27 cellular contexts compared by ENCODE assay signal in the genomic region with DNA sequence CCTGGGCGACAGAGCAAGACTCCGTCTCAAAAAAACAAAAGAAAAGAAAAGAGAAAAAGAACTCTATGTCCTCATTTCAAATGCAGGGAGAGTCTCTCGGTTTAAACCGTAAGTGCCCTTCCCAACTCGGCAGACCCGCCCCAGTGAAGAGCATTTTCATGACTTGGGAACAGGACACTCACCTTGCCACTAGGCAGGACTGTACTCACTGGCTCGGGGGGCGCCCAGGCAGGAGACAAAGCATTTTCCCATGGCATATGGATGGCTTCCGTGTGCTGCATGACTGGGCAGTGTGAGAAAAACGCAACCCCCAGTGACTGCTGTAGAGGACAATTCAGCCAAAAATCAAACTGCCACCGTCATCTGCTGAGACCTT. TPM values are rescaled to one million over a fixed set of nuclear protein-coding genes. Genes with fewer than 3 reads are reported as not detected.
A peak's percentile ranks its signal among the peaks of the same experiment; 100 is the strongest.
DNase-seq lines count a peak whose midpoint lies in the region; ATAC-seq and TF ChIP-seq lines count a peak whose summit lies in the region.
"Had no signal": no experiment of that assay in that cellular context is flagged by ENCODE, and none has a peak within 500 bp of the region (broad histone marks: within the 10 kb centered on the region; RNA-seq: fewer than 3 reads in every experiment).

No MANE protein-coding gene starts in this region.

- H3K4me3 ChIP-seq in BLaER1, result no peak overlapping the region
- H3K4me3 ChIP-seq in PC-9, result peak overlapping the region; percentile 22; the same call in 1 of the 2 replicates
- H3K4me3 ChIP-seq: ascending aorta, left ventricle myocardium inferior, suprapubic skin had no signal

- H3K27me3 ChIP-seq in BLaER1, result no peaks in the 10 kb centered on the region
- H3K27me3 ChIP-seq in PC-9 (ENCODE audit: insufficient read depth, low read depth), result no peaks in the 10 kb centered on the region
- H3K27me3 ChIP-seq: ascending aorta had no signal

- peaks cover 3% of the 10 kb centered on the region for H3K36me3 Mint-ChIP-seq in nephron (ENCODE audit: low read depth)
- no peaks in the 10 kb centered on the region for H3K36me3 Mint-ChIP-seq in activated CD4-positive, alpha-beta T cell treated with anti-CD3 and anti-CD28 coated beads, Interleukin-2, amount 10 ng/mL, durations not matched to agents 24 days and 14 days (ENCODE audit: low read depth)
- H3K36me3 Mint-ChIP-seq: CD14-positive monocyte had no signal

- no peaks in the 10 kb centered on the region for H3K79me2 ChIP-seq in PC-9 (ENCODE audit: low read depth)

- CTCF ChIA-PET in PC-9 (lab: Charles Lee), result no interaction called here

- 0 out of 2 replicates have a peak overlapping the region, but pooled peaks have one; percentile 10 for H3K9ac ChIP-seq in BLaER1

- H3K4me3 Mint-ChIP-seq in nephron, result no peak overlapping the region
- H3K4me3 Mint-ChIP-seq in activated CD4-positive, alpha-beta T cell treated with anti-CD3 and anti-CD28 coated beads, Interleukin-2, amount 10 ng/mL, durations not matched to agents 24 days and 14 days, result no peak overlapping the region
- H3K4me3 Mint-ChIP-seq: activated naive CD4-positive, alpha-beta T cell treated with anti-CD3 and anti-CD28 coated beads for 36 hours; CD14-positive monocyte; HFFc6 had no signal

- DNase-seq in PC-9, result no peak
- DNase-seq in dedifferentiated amniotic fluid mesenchymal stem cell (ENCODE audit: extremely low spot score), result peak; percentile 14
- DNase-seq in NOMO-1 treated with dmso at 0.1 percent for 144 hours (lab: John Stamatoyannopoulos, UW; ENCODE audit: unreplicated experiment), result no peak
- DNase-seq in central memory CD4-positive, alpha-beta T cell, result no peak
- DNase-seq in activated CD4-positive, alpha-beta T cell treated with anti-CD3 and anti-CD28 coated beads, Interleukin-2, amount 10 ng/mL, durations not matched to agents 24 days and 14 days, result no peak
- DNase-seq: activated CD8-positive, alpha-beta memory T cell treated with anti-CD3 and anti-CD28 coated beads for 24 hours; activated naive CD4-positive, alpha-beta T cell treated with anti-CD3 and anti-CD28 coated beads for 36 hours; activated T-cell treated with anti-CD3 and anti-CD28 coated beads, Interleukin-2, amount 50 U/mL, for 48 hours; DMS 273 treated with DMSO at 0.1 percent for 48 hours; GF-D8; HFFc6; left ventricle myocardium inferior; MM.1S; NCI-H146; NCI-H226; NCI-H82; occipital lobe; stimulated activated CD4-positive, alpha-beta T cell treated with anti-CD3 and anti-CD28 coated beads, Interleukin-12 subunit alpha, Interleukin-12 subunit beta, amount 100 ng/mL, for 4 hours; stimulated activated CD8-positive, alpha-beta memory T cell treated with anti-CD3 and anti-CD28 coated beads, Interleukin-4, amount 100 ng/mL, for 48 hours; T1000 had no signal

- BruUV-seq in PC-9 (replicated peaks; lab: Mats Ljungman, UMichigan), result no TSS peak

- peaks cover 18% of the 10 kb centered on the region for H3K27me3 Mint-ChIP-seq in nephron (ENCODE audit: low read depth)
- no peaks in the 10 kb centered on the region for H3K27me3 Mint-ChIP-seq in activated CD4-positive, alpha-beta T cell treated with anti-CD3 and anti-CD28 coated beads, Interleukin-2, amount 10 ng/mL, durations not matched to agents 24 days and 14 days

- no peaks in the 10 kb centered on the region for H3K36me3 ChIP-seq in BLaER1
- no peaks in the 10 kb centered on the region for H3K36me3 ChIP-seq in PC-9 (ENCODE audit: low read depth)
- H3K36me3 ChIP-seq: ascending aorta, left ventricle myocardium inferior, suprapubic skin had no signal

- H2AFZ ChIP-seq in PC-9, result 0 out of 2 replicates have a peak overlapping the region, but pooled peaks have one; percentile 16

- peaks cover 43% of the 10 kb centered on the region for H3F3A ChIP-seq in PC-9 (ENCODE audit: insufficient read depth, low read depth)

- H3K9me3 ChIP-seq in BLaER1 (no peaks in the 10 kb centered on the region), PC-9 (ENCODE audit: insufficient read depth, low read depth) (no peaks in the 10 kb centered on the region)
- H3K9me3 ChIP-seq: ascending aorta, left ventricle myocardium inferior, suprapubic skin had no signal

- H3K4me2 ChIP-seq in BLaER1 (peak overlapping the region; percentile 80), PC-9 (peak overlapping the region; percentile 69)

- H3K9me2 ChIP-seq in PC-9 (ENCODE audit: insufficient read depth), result no peaks in the 10 kb centered on the region

- POLR2A ChIA-PET in PC-9 (lab: Charles Lee; ENCODE audit: unreplicated experiment), result no interaction called here

- intact Hi-C loops in PC-9 (cut with micrococcal nuclease; ENCODE audit: unreplicated experiment), result no loop called here
- intact Hi-C loops in activated CD4-positive, alpha-beta T cell treated with anti-CD3 and anti-CD28 coated beads, Interleukin-2, amount 10 ng/mL, durations not matched to agents 24 days and 14 days (cut with micrococcal nuclease), result no loop called here

- peak overlapping the region; percentile 43 to 79 (median 75) for H3K27ac Mint-ChIP-seq in nephron
- no peak overlapping the region for H3K27ac Mint-ChIP-seq in activated CD4-positive, alpha-beta T cell treated with anti-CD3 and anti-CD28 coated beads, Interleukin-2, amount 10 ng/mL, durations not matched to agents 24 days and 14 days
- H3K27ac Mint-ChIP-seq: activated naive CD4-positive, alpha-beta T cell treated with anti-CD3 and anti-CD28 coated beads for 36 hours; HFFc6 had no signal

- no peaks in the 10 kb centered on the region for H4K20me1 ChIP-seq in BLaER1
- H4K20me1 ChIP-seq in PC-9 (ENCODE audit: insufficient read depth), result no peaks in the 10 kb centered on the region

- TF ChIP-seq CTCF in PC-9 (conservative IDR thresholded peaks at IDR 0.05), result no peak
- no peak for TF ChIP-seq CTCF in nephron (IDR thresholded peaks at IDR 0.05; ENCODE audit: unreplicated experiment in 3 of 3)

- no peak for ATAC-seq in SK-N-SH treated with all-trans-retinoic acid at 6 μM for 48 hours

- H3K27ac ChIP-seq in BLaER1, result 0 out of 2 replicates have a peak overlapping the region, but pooled peaks have one; percentile 13
- H3K27ac ChIP-seq in PC-9, result peak overlapping the region; percentile 63
- H3K27ac ChIP-seq: ascending aorta, HL-60, left ventricle myocardium inferior, suprapubic skin had no signal

- no peaks in the 10 kb centered on the region for H3K9me3 Mint-ChIP-seq in nephron
- peaks cover 5% of the 10 kb centered on the region for H3K9me3 Mint-ChIP-seq in activated CD4-positive, alpha-beta T cell treated with anti-CD3 and anti-CD28 coated beads, Interleukin-2, amount 10 ng/mL, durations not matched to agents 24 days and 14 days
- H3K9me3 Mint-ChIP-seq: activated naive CD4-positive, alpha-beta T cell treated with anti-CD3 and anti-CD28 coated beads for 36 hours; HFFc6 had no signal

- peaks cover 32% of the 10 kb centered on the region for H3K4me1 Mint-ChIP-seq in nephron
- H3K4me1 Mint-ChIP-seq in activated CD4-positive, alpha-beta T cell treated with anti-CD3 and anti-CD28 coated beads, Interleukin-2, amount 10 ng/mL, durations not matched to agents 24 days and 14 days, result peaks cover 28% of the 10 kb centered on the region

- H3K4me1 ChIP-seq in BLaER1 (peaks cover 98% of the 10 kb centered on the region), PC-9 (replicated peaks; ENCODE audit: insufficient read depth) (peaks cover 61% of the 10 kb centered on the region)

TF ChIP-seq in SK-N-SH treated with all-trans-retinoic acid at 6 μM for 48 hours, 23 proteins besides CTCF, POLR2A, EP300 and RAD21:
- TF ChIP-seq, protein P1, sequence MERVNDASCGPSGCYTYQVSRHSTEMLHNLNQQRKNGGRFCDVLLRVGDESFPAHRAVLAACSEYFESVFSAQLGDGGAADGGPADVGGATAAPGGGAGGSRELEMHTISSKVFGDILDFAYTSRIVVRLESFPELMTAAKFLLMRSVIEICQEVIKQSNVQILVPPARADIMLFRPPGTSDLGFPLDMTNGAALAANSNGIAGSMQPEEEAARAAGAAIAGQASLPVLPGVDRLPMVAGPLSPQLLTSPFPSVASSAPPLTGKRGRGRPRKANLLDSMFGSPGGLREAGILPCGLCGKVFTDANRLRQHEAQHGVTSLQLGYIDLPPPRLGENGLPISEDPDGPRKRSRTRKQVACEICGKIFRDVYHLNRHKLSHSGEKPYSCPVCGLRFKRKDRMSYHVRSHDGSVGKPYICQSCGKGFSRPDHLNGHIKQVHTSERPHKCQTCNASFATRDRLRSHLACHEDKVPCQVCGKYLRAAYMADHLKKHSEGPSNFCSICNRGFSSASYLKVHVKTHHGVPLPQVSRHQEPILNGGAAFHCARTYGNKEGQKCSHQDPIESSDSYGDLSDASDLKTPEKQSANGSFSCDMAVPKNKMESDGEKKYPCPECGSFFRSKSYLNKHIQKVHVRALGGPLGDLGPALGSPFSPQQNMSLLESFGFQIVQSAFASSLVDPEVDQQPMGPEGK (CRISPR knock-in tag; IDR thresholded peaks at IDR 0.05; ENCODE audit: borderline replicate concordance), result no peak
- TF ChIP-seq TOX (CRISPR knock-in tag; IDR thresholded peaks at IDR 0.05; ENCODE audit: borderline replicate concordance) (no peak), OSR1 (CRISPR knock-in tag; IDR thresholded peaks at IDR 0.05) (no peak)
- TF ChIP-seq, protein P2, sequence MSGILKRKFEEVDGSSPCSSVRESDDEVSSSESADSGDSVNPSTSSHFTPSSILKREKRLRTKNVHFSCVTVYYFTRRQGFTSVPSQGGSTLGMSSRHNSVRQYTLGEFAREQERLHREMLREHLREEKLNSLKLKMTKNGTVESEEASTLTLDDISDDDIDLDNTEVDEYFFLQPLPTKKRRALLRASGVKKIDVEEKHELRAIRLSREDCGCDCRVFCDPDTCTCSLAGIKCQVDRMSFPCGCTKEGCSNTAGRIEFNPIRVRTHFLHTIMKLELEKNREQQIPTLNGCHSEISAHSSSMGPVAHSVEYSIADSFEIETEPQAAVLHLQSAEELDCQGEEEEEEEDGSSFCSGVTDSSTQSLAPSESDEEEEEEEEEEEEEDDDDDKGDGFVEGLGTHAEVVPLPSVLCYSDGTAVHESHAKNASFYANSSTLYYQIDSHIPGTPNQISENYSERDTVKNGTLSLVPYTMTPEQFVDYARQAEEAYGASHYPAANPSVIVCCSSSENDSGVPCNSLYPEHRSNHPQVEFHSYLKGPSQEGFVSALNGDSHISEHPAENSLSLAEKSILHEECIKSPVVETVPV (CRISPR knock-in tag; IDR thresholded peaks at IDR 0.05), result no peak

RNA-seq across cellular contexts. Expression of a gene that starts 23.7 kb away (rescaled TPM):
- 27.8 and 30.2 TPM in 2 replicates for total RNA-seq in PC-9 (2021)
- total RNA-seq in activated CD4-positive, alpha-beta T cell treated with anti-CD3 and anti-CD28 coated beads, Interleukin-2, amount 10 ng/mL, durations not matched to agents 24 days and 14 days, result 19.4 and 19.6 TPM in 2 replicates

RNA-seq across cellular contexts. Expression of a gene that starts 32.0 kb away (rescaled TPM):
- 57.4 and 65.0 TPM in 2 replicates for total RNA-seq in PC-9 (2021)
- total RNA-seq in activated CD4-positive, alpha-beta T cell treated with anti-CD3 and anti-CD28 coated beads, Interleukin-2, amount 10 ng/mL, durations not matched to agents 24 days and 14 days, result 49.1 and 54.6 TPM in 2 replicates

RNA-seq across cellular contexts. Expression of a gene that starts 44.2 kb away (rescaled TPM):
- total RNA-seq in PC-9 (2021), result 8.3 and 8.5 TPM in 2 replicates
- 0.47 TPM in 1 of 2 replicates, not detected in the other for total RNA-seq in activated CD4-positive, alpha-beta T cell treated with anti-CD3 and anti-CD28 coated beads, Interleukin-2, amount 10 ng/mL, durations not matched to agents 24 days and 14 days
- total RNA-seq: activated naive CD4-positive, alpha-beta T cell treated with anti-CD3 and anti-CD28 coated beads for 36 hours had no signal
